In the genomic region with DNA sequence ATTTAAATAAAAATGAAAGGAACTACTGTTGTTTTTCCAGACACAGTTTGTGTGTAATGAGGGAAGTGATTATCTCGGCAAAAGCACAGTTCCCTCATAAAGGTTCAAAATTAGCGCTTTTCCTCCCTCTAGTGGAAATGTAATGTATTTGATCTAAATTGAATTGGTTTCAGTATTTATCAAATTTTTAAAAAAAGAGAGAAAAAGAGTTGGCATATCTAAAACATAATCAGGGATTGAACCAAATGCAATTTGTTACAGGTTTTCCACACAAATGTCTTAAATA, we compare ENCODE assay signal across 8 cellular contexts. TPM values are rescaled to one million over a fixed set of nuclear protein-coding genes. Genes with fewer than 3 reads are reported as not detected.
DNase-seq lines count a peak whose midpoint lies in the region; ATAC-seq and TF ChIP-seq lines count a peak whose summit lies in the region.

No MANE protein-coding gene starts in this region.

- H3K79me1 ChIP-seq in mesendoderm (ENCODE audit: low read length), result no peaks in the 10 kb centered on the region

- H2AFZ ChIP-seq in mammary epithelial cell (ENCODE audit: low read depth, low read length), result no peak overlapping the region

- no peak overlapping the region for H4K5ac ChIP-seq in mesendoderm (ENCODE audit: low read length)

- H3K27ac ChIP-seq in mammary epithelial cell (ENCODE audit: insufficient read depth, low read depth, low read length), result no peak overlapping the region
- H3K27ac ChIP-seq in mesendoderm (ENCODE audit: low read depth, low read length), result no peak overlapping the region

- H3K4me1 ChIP-seq in mammary epithelial cell (ENCODE audit: insufficient read depth, low read length) (peaks cover 5% of the 10 kb centered on the region), mesendoderm (ENCODE audit: control insufficient read depth, low read depth, low read length) (no peaks in the 10 kb centered on the region)

- H3K9ac ChIP-seq in mammary epithelial cell (ENCODE audit: insufficient read depth, low read length) (no peak overlapping the region), mesendoderm (ENCODE audit: low read length) (no peak overlapping the region)

- peak; percentile 32 to 36 for TF ChIP-seq CTCF in mammary epithelial cell (conservative IDR thresholded peaks at IDR 0.05 in 1 of 2, IDR thresholded peaks at IDR 0.05 in 1 of 2; ENCODE audit: extremely low read depth in 1 of 2, insufficient read depth in 1 of 2, low read depth in 1 of 2, low read length in 2 of 2)

- no peaks in the 10 kb centered on the region for H3K79me2 ChIP-seq in mammary epithelial cell (ENCODE audit: insufficient read depth, low read length)
- H3K79me2 ChIP-seq in mesendoderm (ENCODE audit: control insufficient read depth, insufficient read depth, low read length), result no peaks in the 10 kb centered on the region

- in situ Hi-C loops in mammary epithelial cell (cut with MboI; ENCODE audit: low sequenced_read_pairs in 2 of 2), result no loop called here

- CTCF ChIA-PET in mammary epithelial cell (lab: Charles Lee; ENCODE audit: low non-redundant PET), result no interaction called here

- no peak overlapping the region for H2BK120ac ChIP-seq in mesendoderm (ENCODE audit: low read depth, low read length)

- ATAC-seq in left colon (no peak), HG03108 (IDR thresholded peaks at IDR 0.05; ENCODE audit: unreplicated experiment) (no peak), HG02678 (IDR thresholded peaks at IDR 0.05; ENCODE audit: unreplicated experiment) (no peak)

- no peaks in the 10 kb centered on the region for H4K20me1 ChIP-seq in mammary epithelial cell (ENCODE audit: insufficient read depth, low read length)

- dilution Hi-C loops in mammary epithelial cell (cut with HindIII; ENCODE audit: low sequenced_read_pairs), result no loop called here

- H2BK5ac ChIP-seq in mesendoderm (ENCODE audit: low read length), result no peak overlapping the region

- no peak overlapping the region for H3K4ac ChIP-seq in mesendoderm (ENCODE audit: low read depth, low read length)

- H4K8ac ChIP-seq in mesendoderm (ENCODE audit: low read depth, low read length), result no peak overlapping the region

- DNase-seq in EL (peak; percentile 53), NCI-H1694 treated with DMSO at 0.1 percent for 48 hours (lab: John Stamatoyannopoulos, UW) (peak; percentile 93), mammary epithelial cell (no peak), mesendoderm (peak; percentile 47), left colon (no peak), activated gamma-delta T cell treated with Interleukin-2 at 50 U/mL for 16 hours (no peak)

- WGBS in mammary epithelial cell (ENCODE audit: low coverage, missing lambda C conversion rate), result 0% methylated on average over 2 of the region's 2 CpGs
- no CpG with 5 or more reads among the region's 2 CpGs for WGBS in mesendoderm (ENCODE audit: extremely low coverage, insufficient coverage, low lambda C conversion rate)

- H3K9me3 ChIP-seq in mammary epithelial cell (replicated peaks; ENCODE audit: insufficient read depth, low read length), result no peaks in the 10 kb centered on the region

- no TSS peak for BruUV-seq in mammary epithelial cell (replicated peaks; lab: Mats Ljungman, UMichigan)

- H3K27me3 ChIP-seq in mammary epithelial cell (ENCODE audit: insufficient read depth, low read length), result no peaks in the 10 kb centered on the region
- H3K27me3 ChIP-seq in mesendoderm (ENCODE audit: insufficient read depth, low read length, poor library complexity), result no peaks in the 10 kb centered on the region

- H2BK15ac ChIP-seq in mesendoderm (replicated peaks; ENCODE audit: low read depth), result no peak overlapping the region

- H3K56ac ChIP-seq in mesendoderm (ENCODE audit: low read length), result no peak overlapping the region

- H3K36me3 ChIP-seq in mammary epithelial cell (ENCODE audit: insufficient read depth, low read length), result no peaks in the 10 kb centered on the region
- no peaks in the 10 kb centered on the region for H3K36me3 ChIP-seq in mesendoderm (ENCODE audit: control insufficient read depth, insufficient read depth, low read length)

- H3K4me3 ChIP-seq in mammary epithelial cell (replicated peaks in 1 of 3; ENCODE audit: insufficient read depth in 1 of 3, low read depth in 2 of 3, low read length in 3 of 3), result no peak overlapping the region
- H3K4me3 ChIP-seq in mesendoderm (ENCODE audit: low read length), result no peak overlapping the region

- H3K23ac ChIP-seq in mesendoderm (ENCODE audit: low read length), result no peak overlapping the region

- no peak overlapping the region for H2AK5ac ChIP-seq in mesendoderm (ENCODE audit: low read length)

- no peak overlapping the region for H3K18ac ChIP-seq in mesendoderm (ENCODE audit: low read length)

- H3K4me2 ChIP-seq in mammary epithelial cell (ENCODE audit: insufficient read depth, low read depth, low read length), result no peak overlapping the region
- no peak overlapping the region for H3K4me2 ChIP-seq in mesendoderm (ENCODE audit: low read length)

- intact Hi-C loops in mammary epithelial cell (cut with micrococcal nuclease) (loop anchor here (5.0 kb wide), 1 partner anchor 254 kb away; no protein-coding TSS in a partner anchor), left colon (cut with DNase I, micrococcal nuclease) (no loop called here)

RNA-seq across cellular contexts. Expression of a gene that starts 37.5 kb away (rescaled TPM):
- total RNA-seq in mammary epithelial cell, result under 1 TPM; 0.26 to 0.50 TPM
- 0.12 TPM for polyA plus RNA-seq in mammary epithelial cell
- not detected for polyA minus RNA-seq in mammary epithelial cell
- polyA plus RNA-seq in mesendoderm (2013, experiment 1 of 2), result 0.42 TPM
- 0.41 TPM for polyA plus RNA-seq in mesendoderm (2013, experiment 2 of 2)
- 10 to 100 TPM in 1 of 2 donors, 1 to 10 TPM in 1; 4.6 to 12.0 TPM for total RNA-seq in left colon

RNA-seq across cellular contexts. Expression of a gene that starts 49.3 kb away (rescaled TPM):
- under 1 TPM; under 0.01 to 0.21 TPM for total RNA-seq in mammary epithelial cell
- polyA plus RNA-seq in mammary epithelial cell, result 0.02 TPM
- polyA minus RNA-seq in mammary epithelial cell, result not detected
- polyA plus RNA-seq in mesendoderm (2013, experiment 1 of 2), result 0.01 TPM
- not detected for polyA plus RNA-seq in mesendoderm (2013, experiment 2 of 2)
- total RNA-seq in left colon, result 10 to 100 TPM in 1 of 2 donors, 1 to 10 TPM in 1; 7.8 to 10.9 TPM

Comparison
In these comparisons a context has a peak if more than half of its experiments do, and no peak if none do; other contexts are left out.
1. DNase-seq: peak in EL (single experiment), NCI-H1694 treated with DMSO at 0.1 percent for 48 hours (single experiment) and mesendoderm (single experiment); none in mammary epithelial cell (single experiment), left colon (0 of 2) and activated gamma-delta T cell treated with Interleukin-2 at 50 U/mL for 16 hours (single experiment).
2. RNA of a gene that starts 49.3 kb away (total RNA-seq): 7.8 to 10.9 TPM in left colon; under 0.01 to 0.21 TPM in mammary epithelial cell; every median in the first group is over 4 times any median in the second.